ENCODE assay signal across 8 cellular contexts in the genomic region with DNA sequence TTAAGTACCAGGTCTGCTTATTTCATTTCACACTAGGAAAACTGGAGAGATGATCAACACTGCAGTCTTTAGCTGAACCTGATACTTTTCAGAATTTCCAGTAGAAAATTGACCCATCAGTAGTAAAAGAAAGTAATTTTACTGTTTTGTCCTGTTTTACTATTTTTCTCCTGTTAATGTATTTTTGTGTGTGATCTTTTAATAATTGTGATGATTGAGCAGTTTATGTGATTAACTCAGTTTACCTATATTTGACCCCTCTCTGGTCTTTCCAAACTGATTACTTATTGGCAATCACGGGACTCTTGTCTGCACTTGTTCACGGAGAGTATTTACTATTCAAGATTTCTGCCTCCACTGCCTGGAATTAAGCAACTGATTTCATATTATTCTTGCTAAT. TPM values are rescaled to one million over a fixed set of nuclear protein-coding genes. Genes with fewer than 3 reads are reported as not detected.
A peak's percentile ranks its signal among the peaks of the same experiment; 100 is the strongest.
DNase-seq lines count a peak whose midpoint lies in the region; ATAC-seq, FAIRE-seq and TF ChIP-seq lines count a peak whose summit lies in the region.

No MANE protein-coding gene starts in this region.

- ATAC-seq in HepG2 (no peak), thoracic aorta (ENCODE audit: insufficient number of reproducible peaks, low FRiP score, low read depth) (no peak)

- BruUV-seq in HepG2 (replicated peaks; lab: Mats Ljungman, UMichigan): no TSS peak

- peaks cover 62% of the 10 kb centered on the region for H3K4me1 Mint-ChIP-seq in activated T-cell treated with anti-CD3 and anti-CD28 coated beads, Interleukin-2, amount 50 U/mL, for 24 hours (ENCODE audit: low read depth)

- H3K27ac Mint-ChIP-seq in activated T-cell treated with anti-CD3 and anti-CD28 coated beads, Interleukin-2, amount 50 U/mL, for 24 hours: peak overlapping the region; percentile 70

- H3K4me1 ChIP-seq in adipocyte (ENCODE audit: control insufficient read depth, insufficient read depth, low read length) (peaks cover 17% of the 10 kb centered on the region), HepG2 (ENCODE audit: insufficient read depth, low read length) (peaks cover 7% of the 10 kb centered on the region), thoracic aorta (ENCODE audit: control insufficient read depth in 1 of 2, low read depth in 2 of 2) (peaks cover 13 to 30% of the 10 kb centered on the region in 2 donors)

- H3K4me2 ChIP-seq in HepG2 (ENCODE audit: low read depth, low read length): peak overlapping the region; percentile 71

- no peaks in the 10 kb centered on the region for H3K36me3 ChIP-seq in adipocyte (ENCODE audit: control insufficient read depth, insufficient read depth, low read length, severe bottlenecking)
- H3K36me3 ChIP-seq in HepG2 (replicated peaks in 1 of 2; ENCODE audit: control insufficient read depth in 1 of 2, insufficient read depth in 2 of 2, low read length in 2 of 2): no peaks in the 10 kb centered on the region
- no peaks in the 10 kb centered on the region for H3K36me3 ChIP-seq in thoracic aorta

- peak overlapping the region; percentile 94 for H3K4me3 ChIP-seq in adipocyte (ENCODE audit: low read length)
- H3K4me3 ChIP-seq in HepG2 (replicated peaks in 1 of 3; ENCODE audit: insufficient read depth in 1 of 3, low read depth in 2 of 3, low read length in 3 of 3): peak overlapping the region; percentile 13 to 61 (median 13); a peak in 5 of 6 replicates
- peak overlapping the region; percentile 79 for H3K4me3 ChIP-seq in thoracic aorta

- TF ChIP-seq RAD21 in HepG2 (CRISPR knock-in tag; IDR thresholded peaks at IDR 0.05): no peak

- H3K27me3 Mint-ChIP-seq in activated T-cell treated with anti-CD3 and anti-CD28 coated beads, Interleukin-2, amount 50 U/mL, for 24 hours: no peaks in the 10 kb centered on the region

- TF ChIP-seq CTCF in HepG2 (CRISPR knock-in tag; IDR thresholded peaks at IDR 0.05): no peak
- no peak for TF ChIP-seq CTCF in thoracic aorta (IDR thresholded peaks at IDR 0.05)

- H3K79me2 ChIP-seq in HepG2 (ENCODE audit: insufficient read depth, low read length): no peaks in the 10 kb centered on the region

- TF ChIP-seq POLR2A in HepG2 (IDR thresholded peaks at IDR 0.05; ENCODE audit: insufficient read depth in 1 of 2, low read depth in 2 of 2, low read length in 2 of 2): no peak

- no peak overlapping the region for H2AFZ ChIP-seq in HepG2 (ENCODE audit: low read length)

- H3K27ac ChIP-seq in HepG2 (ENCODE audit: extremely low read length, insufficient read depth, low read length) (no peak overlapping the region), thoracic aorta (peak overlapping the region in 1 of 2 donors; percentile 87)

- H3K27me3 ChIP-seq in adipocyte (replicated peaks; ENCODE audit: control insufficient read depth, insufficient read depth, low read length): no peaks in the 10 kb centered on the region
- H3K27me3 ChIP-seq in HepG2 (ENCODE audit: control insufficient read depth in 1 of 2, insufficient read depth in 2 of 2, low read length in 2 of 2): 0 out of 5 replicates have a peak, but pooled peaks cover 0 to 1% of the 10 kb centered on the region in 2 experiments
- H3K27me3 ChIP-seq in thoracic aorta (replicated peaks; ENCODE audit: insufficient read depth): no peaks in the 10 kb centered on the region

- H3K4me3 Mint-ChIP-seq in activated T-cell treated with anti-CD3 and anti-CD28 coated beads, Interleukin-2, amount 50 U/mL, for 24 hours: peak overlapping the region; percentile 83

- peaks cover 3% of the 10 kb centered on the region for H3K9me3 Mint-ChIP-seq in activated T-cell treated with anti-CD3 and anti-CD28 coated beads, Interleukin-2, amount 50 U/mL, for 24 hours

- CTCF ChIA-PET in HepG2 (lab: Yijun Ruan, JAX; ENCODE audit: low intra/inter-chr PET ratio, low total read pairs): no interaction called here

- H3K9me3 ChIP-seq in adipocyte (ENCODE audit: control insufficient read depth, low read length) (no peaks in the 10 kb centered on the region), HepG2 (ENCODE audit: low read length) (no peaks in the 10 kb centered on the region), thoracic aorta (no peaks in the 10 kb centered on the region)

- no peak for TF ChIP-seq EP300 in HepG2 (IDR thresholded peaks at IDR 0.05; ENCODE audit: low read depth in 2 of 2, low read length in 2 of 2)
- TF ChIP-seq EP300 in HepG2 (CRISPR knock-in tag; IDR thresholded peaks at IDR 0.05; ENCODE audit: borderline replicate concordance): no peak

- POLR2A ChIA-PET in HepG2 (lab: Yijun Ruan, JAX): interaction anchor here (1.5 kb wide), 1 partner anchor 15 kb away, joined by 9 read pairs; no protein-coding TSS in a partner anchor

- WGBS in HepG2 (ENCODE audit: low lambda C conversion rate): 53% methylated on average over 2 of the region's 2 CpGs

- peaks cover 9% of the 10 kb centered on the region for H3K36me3 Mint-ChIP-seq in activated T-cell treated with anti-CD3 and anti-CD28 coated beads, Interleukin-2, amount 50 U/mL, for 24 hours (ENCODE audit: low read depth)

- intact Hi-C loops in HepG2 (cut with micrococcal nuclease; ENCODE audit: unreplicated experiment): no loop called here

- FAIRE-seq in HepG2 (lab: Jason Lieb, UNC): no peak

- H3K9ac ChIP-seq in adipocyte (ENCODE audit: low read length): peak overlapping the region; percentile 83
- H3K9ac ChIP-seq in HepG2 (ENCODE audit: insufficient read depth, low read depth, low read length): no peak overlapping the region

- DNase-seq in activated T-cell treated with anti-CD3 and anti-CD28 coated beads, Interleukin-2, amount 50 U/mL, for 24 hours: no peak
- DNase-seq in activated T-cell treated with anti-CD3 and anti-CD28 coated beads, Interleukin-2, amount 50 U/mL, for 1 hour: no peak
- DNase-seq in adipocyte (ENCODE audit: low read depth): no peak
- DNase-seq in HepG2 (ENCODE audit: low spot score): no peak
- no peak for DNase-seq in thoracic aorta (ENCODE audit: low spot score)
- DNase-seq in activated gamma-delta T cell (lab: John Stamatoyannopoulos, UW): no peak
- DNase-seq in T1000 (lab: John Stamatoyannopoulos, UW): no peak
- DNase-seq in CD1c-positive myeloid dendritic cell (ENCODE audit: extremely low spot score): no peak

- no peaks in the 10 kb centered on the region for H4K20me1 ChIP-seq in HepG2 (ENCODE audit: insufficient read depth, low read length)

- in situ Hi-C loops in HepG2 (cut with HindIII; ENCODE audit: extremely low pct_ligation_motif_present, low pct_unique_long_range_greater_than_20kb): no loop called here

TF ChIP-seq in HepG2, 621 proteins besides CTCF, POLR2A, EP300 and RAD21:
- TF ChIP-seq SATB2 (CRISPR knock-in tag; IDR thresholded peaks at IDR 0.05): 0 out of 2 replicates have a peak, but pooled peaks have one; percentile 14
- peak; percentile 22 to 42; a peak in 2 of 4 replicates for TF ChIP-seq MAFK (conservative IDR thresholded peaks at IDR 0.05 in 1 of 2, IDR thresholded peaks at IDR 0.05 in 1 of 2; ENCODE audit: low read length in 2 of 2)
- peak; percentile 63; the same call in 1 of the 2 replicates for TF ChIP-seq GTF3A (CRISPR knock-in tag; conservative IDR thresholded peaks at IDR 0.05)
- TF ChIP-seq, protein P1, sequence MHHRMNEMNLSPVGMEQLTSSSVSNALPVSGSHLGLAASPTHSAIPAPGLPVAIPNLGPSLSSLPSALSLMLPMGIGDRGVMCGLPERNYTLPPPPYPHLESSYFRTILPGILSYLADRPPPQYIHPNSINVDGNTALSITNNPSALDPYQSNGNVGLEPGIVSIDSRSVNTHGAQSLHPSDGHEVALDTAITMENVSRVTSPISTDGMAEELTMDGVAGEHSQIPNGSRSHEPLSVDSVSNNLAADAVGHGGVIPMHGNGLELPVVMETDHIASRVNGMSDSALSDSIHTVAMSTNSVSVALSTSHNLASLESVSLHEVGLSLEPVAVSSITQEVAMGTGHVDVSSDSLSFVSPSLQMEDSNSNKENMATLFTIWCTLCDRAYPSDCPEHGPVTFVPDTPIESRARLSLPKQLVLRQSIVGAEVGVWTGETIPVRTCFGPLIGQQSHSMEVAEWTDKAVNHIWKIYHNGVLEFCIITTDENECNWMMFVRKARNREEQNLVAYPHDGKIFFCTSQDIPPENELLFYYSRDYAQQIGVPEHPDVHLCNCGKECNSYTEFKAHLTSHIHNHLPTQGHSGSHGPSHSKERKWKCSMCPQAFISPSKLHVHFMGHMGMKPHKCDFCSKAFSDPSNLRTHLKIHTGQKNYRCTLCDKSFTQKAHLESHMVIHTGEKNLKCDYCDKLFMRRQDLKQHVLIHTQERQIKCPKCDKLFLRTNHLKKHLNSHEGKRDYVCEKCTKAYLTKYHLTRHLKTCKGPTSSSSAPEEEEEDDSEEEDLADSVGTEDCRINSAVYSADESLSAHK (CRISPR knock-in tag; IDR thresholded peaks at IDR 0.05; ENCODE audit: borderline replicate concordance): no peak
- no peak for TF ChIP-seq ZBTB7A (CRISPR knock-in tag; IDR thresholded peaks at IDR 0.05)

RNA-seq across cellular contexts. Expression of a gene that starts 0.5 kb away (rescaled TPM):
- total RNA-seq in HepG2 (2016; rRNA removed; fragmentation: Illumina TruSeq; extraction: Trizol): 0.60 TPM in 1 of 2 replicates, not detected in the other
- 0.20 and 0.62 TPM in 2 replicates for total RNA-seq in HepG2 (2016; cell fraction: cytosol; rRNA removed; fragmentation: Illumina TruSeq; extraction: Trizol; ENCODE audit: low read depth)
- 0.39 TPM in 1 of 2 replicates, not detected in the other for total RNA-seq in HepG2 (2016; cell fraction: insoluble cytoplasmic fraction; rRNA removed; fragmentation: Illumina TruSeq; extraction: Trizol)
- 0.21 and 0.31 TPM in 2 replicates for total RNA-seq in HepG2 (2016; cell fraction: membrane; rRNA removed; fragmentation: Illumina TruSeq; extraction: Trizol)
- 0.78 and 0.94 TPM in 2 replicates for total RNA-seq in HepG2 (2016; cell fraction: nucleus; rRNA removed; fragmentation: Illumina TruSeq; extraction: Trizol)
- 0.59 and 0.69 TPM in 2 replicates for polyA plus RNA-seq in HepG2 (2011; rRNA removed)
- 0.08 and 0.21 TPM in 2 replicates for polyA plus RNA-seq in HepG2 (2011; cell fraction: cytosol; rRNA removed)
- polyA plus RNA-seq in HepG2 (2011; cell fraction: nucleus; rRNA removed): 1.3 and 2.3 TPM in 2 replicates
- 1.3 and 2.2 TPM in 2 replicates for polyA plus RNA-seq in HepG2 (2012)
- polyA plus RNA-seq in HepG2 (2016; cell fraction: cytosol; fragmentation: Illumina TruSeq; extraction: Trizol; ENCODE audit: low read depth): 0.05 TPM in 1 of 2 replicates, not detected in the other
- polyA plus RNA-seq in HepG2 (2016; cell fraction: insoluble cytoplasmic fraction; fragmentation: Illumina TruSeq; extraction: Trizol; ENCODE audit: low read depth): 0.20 and 0.29 TPM in 2 replicates
- polyA plus RNA-seq in HepG2 (2016; cell fraction: membrane; fragmentation: Illumina TruSeq; extraction: Trizol; ENCODE audit: low read depth): not detected in 2 replicates
- 1.2 and 1.4 TPM in 2 replicates for polyA plus RNA-seq in HepG2 (2016; cell fraction: nucleus; fragmentation: Illumina TruSeq; extraction: Trizol; ENCODE audit: insufficient read depth, low read depth)
- polyA minus RNA-seq in HepG2 (2011; rRNA and poly(A)+ RNA removed; ENCODE audit: low replicate concordance): 0.32 and 2.0 TPM in 2 replicates
- not detected in 2 replicates for polyA minus RNA-seq in HepG2 (2011; cell fraction: cytosol; rRNA and poly(A)+ RNA removed)
- 2.1 and 3.0 TPM in 2 replicates for polyA minus RNA-seq in HepG2 (2011; cell fraction: nucleus; rRNA and poly(A)+ RNA removed)
- 10 to 100 TPM; 12.6 to 22.4 TPM for total RNA-seq in thoracic aorta

Comparison
In these comparisons a context has a peak if more than half of its experiments do, and no peak if none do; other contexts are left out.
1. H3K4me3 ChIP-seq: peak in every context shown above with its lines; median percentile 94 in adipocyte; 79 in thoracic aorta; 13 in HepG2.
2. RNA of a gene that starts 0.5 kb away (total RNA-seq): 12.6 to 22.4 TPM in thoracic aorta; 0.20 to 0.94 TPM in HepG2; every median in the first group is over 4 times any median in the second.